In genomic region chr7:127437241-127437640, GRCh38 we compare ENCODE assay signal across 27 cellular contexts.
"Had no signal": no experiment of that assay in that cellular context is flagged by ENCODE, and none has a peak within 500 bp of the region (broad histone marks: within the 10 kb centered on the region; RNA-seq: fewer than 3 reads in every experiment).

No MANE protein-coding gene starts in this region.

- H3K36me3 ChIP-seq: adrenal gland, brain microvascular endothelial cell had no signal

- H3K9me3 ChIP-seq: adrenal gland had no signal

- H3K27ac ChIP-seq: adrenal gland had no signal

- H3K27ac Mint-ChIP-seq: activated CD4-positive, alpha-beta T cell treated with anti-CD3 and anti-CD28 coated beads, Interleukin-2, amount 10 ng/mL, durations not matched to agents 24 days and 14 days; activated CD8-positive, alpha-beta T cell treated with anti-CD3 and anti-CD28 coated beads for 36 hours; activated naive CD4-positive, alpha-beta T cell treated with anti-CD3 and anti-CD28 coated beads, Interleukin-2, amount 50 U/mL, for 72 hours; activated T-cell treated with anti-CD3 and anti-CD28 coated beads, Interleukin-2, amount 50 U/mL, for 72 hours; activated T-helper 17 cell treated with anti-CD3 and anti-CD28 coated beads, Interleukin-2, amount 50 U/mL, for 72 hours; T-helper 1 cell treated with Interleukin-12 subunit alpha and Interleukin-12 subunit beta and Interleukin-4 antibody, amounts not matched to agents 30 μg/mL and 1 μg/mL, for 36 hours; T-helper 2 cell treated with Interferon-gamma antibody and Interleukin-4, amounts not matched to agents 5 μg/mL and 100 μg/mL, for 36 hours had no signal

- DNase-seq: activated CD4-positive, alpha-beta T cell treated with anti-CD3 and anti-CD28 coated beads, Interleukin-2, amount 10 ng/mL, durations not matched to agents 24 days and 14 days; activated CD4-positive, alpha-beta T cell treated with anti-CD3 and anti-CD28 coated beads, Interleukin-2, amount 50 U/mL, for 4 hours; activated CD8-positive, alpha-beta T cell treated with anti-CD3 and anti-CD28 coated beads for 36 hours; activated effector memory CD4-positive, alpha-beta T cell treated with anti-CD3 and anti-CD28 coated beads, Interleukin-2, amount 50 U/mL, for 16 hours; activated naive CD4-positive, alpha-beta T cell treated with Interleukin-2 at 50 U/mL for 16 hours; activated T-cell treated with anti-CD3 and anti-CD28 coated beads, Interleukin-2, amount 50 U/mL, for 1 hour; activated T-cell treated with anti-CD3 and anti-CD28 coated beads, Interleukin-2, amount 50 U/mL, for 72 hours; adrenal gland; central memory CD4-positive, alpha-beta T cell; Karpas-422; KBM-7; NCI-H1105; NCI-H1436; NCI-H1694; NCI-H1930; NCI-H2081 treated with DMSO at 0.1 percent for 48 hours; NCI-H510A; NCI-H526; NCI-H748 treated with DMSO at 0.1 percent for 48 hours; NK-92 treated with Interleukin-12 subunit alpha and Interleukin-12 subunit beta, amount 100 ng/mL, for 24 hours; OCI-M1; Right ventricle myocardium superior had no signal

- ATAC-seq: activated CD8-positive, alpha-beta T cell treated with anti-CD3 and anti-CD28 coated beads for 36 hours; activated naive CD4-positive, alpha-beta T cell treated with anti-CD3 and anti-CD28 coated beads, Interleukin-2, amount 50 U/mL, for 72 hours; activated T-cell treated with anti-CD3 and anti-CD28 coated beads, Interleukin-2, amount 50 U/mL, for 72 hours; activated T-helper 17 cell treated with anti-CD3 and anti-CD28 coated beads, Interleukin-2, amount 50 U/mL, for 72 hours had no signal

- H3K36me3 Mint-ChIP-seq: activated naive CD4-positive, alpha-beta T cell treated with anti-CD3 and anti-CD28 coated beads, Interleukin-2, amount 50 U/mL, for 72 hours had no signal

- H3K4me1 ChIP-seq: adrenal gland had no signal

- H3K4me3 Mint-ChIP-seq: activated CD4-positive, alpha-beta T cell treated with anti-CD3 and anti-CD28 coated beads, Interleukin-2, amount 10 ng/mL, durations not matched to agents 24 days and 14 days; activated CD8-positive, alpha-beta T cell treated with anti-CD3 and anti-CD28 coated beads for 36 hours; activated T-cell treated with anti-CD3 and anti-CD28 coated beads, Interleukin-2, amount 50 U/mL, for 72 hours; activated T-helper 17 cell treated with anti-CD3 and anti-CD28 coated beads, Interleukin-2, amount 50 U/mL, for 72 hours; T-helper 1 cell treated with Interleukin-12 subunit alpha and Interleukin-12 subunit beta and Interleukin-4 antibody, amounts not matched to agents 30 μg/mL and 1 μg/mL, for 36 hours; T-helper 2 cell treated with Interferon-gamma antibody and Interleukin-4, amounts not matched to agents 5 μg/mL and 100 μg/mL, for 36 hours had no signal

- H3K4me1 Mint-ChIP-seq: activated CD4-positive, alpha-beta T cell treated with anti-CD3 and anti-CD28 coated beads, Interleukin-2, amount 10 ng/mL, durations not matched to agents 24 days and 14 days; activated T-helper 17 cell treated with anti-CD3 and anti-CD28 coated beads, Interleukin-2, amount 50 U/mL, for 72 hours had no signal

- H3K27me3 ChIP-seq: adrenal gland, brain microvascular endothelial cell had no signal

- H3K9me3 Mint-ChIP-seq: activated CD4-positive, alpha-beta T cell treated with anti-CD3 and anti-CD28 coated beads, Interleukin-2, amount 10 ng/mL, durations not matched to agents 24 days and 14 days; activated CD8-positive, alpha-beta T cell treated with anti-CD3 and anti-CD28 coated beads for 36 hours; activated naive CD4-positive, alpha-beta T cell treated with anti-CD3 and anti-CD28 coated beads, Interleukin-2, amount 50 U/mL, for 72 hours; activated T-cell treated with anti-CD3 and anti-CD28 coated beads, Interleukin-2, amount 50 U/mL, for 72 hours; activated T-helper 17 cell treated with anti-CD3 and anti-CD28 coated beads, Interleukin-2, amount 50 U/mL, for 72 hours; T-helper 1 cell treated with Interleukin-12 subunit alpha and Interleukin-12 subunit beta and Interleukin-4 antibody, amounts not matched to agents 30 μg/mL and 1 μg/mL, for 36 hours; T-helper 2 cell treated with Interferon-gamma antibody and Interleukin-4, amounts not matched to agents 5 μg/mL and 100 μg/mL, for 36 hours had no signal

- H3K4me3 ChIP-seq: adrenal gland had no signal

- H3K27me3 Mint-ChIP-seq: activated CD8-positive, alpha-beta T cell treated with anti-CD3 and anti-CD28 coated beads for 36 hours had no signal
